ENCODE assay signal across 29 cellular contexts in the genomic region with DNA sequence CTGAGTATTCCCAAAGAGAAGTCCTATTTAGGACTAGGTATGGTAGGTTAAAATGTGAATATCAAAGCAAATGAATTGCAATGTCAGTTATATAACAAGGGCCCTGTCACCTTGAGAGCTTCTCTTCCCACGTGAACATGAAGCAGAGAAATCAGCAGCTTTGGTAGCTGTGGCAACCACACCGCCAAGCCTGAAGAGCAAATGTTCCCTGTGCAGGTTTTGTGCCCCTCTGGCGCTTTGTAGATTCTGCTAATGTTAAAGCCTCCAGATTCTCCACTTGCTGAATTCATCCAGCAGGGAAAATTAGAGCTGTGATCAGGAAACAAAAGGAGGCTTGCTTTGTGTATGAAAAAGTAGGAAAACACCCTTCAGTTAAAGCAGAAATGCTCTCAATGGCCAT.
A peak's percentile ranks its signal among the peaks of the same experiment; 100 is the strongest.
DNase-seq lines count a peak whose midpoint lies in the region; FAIRE-seq lines count a peak whose summit lies in the region.
"Had no signal": no experiment of that assay in that cellular context is flagged by ENCODE, and none has a peak within 500 bp of the region (broad histone marks: within the 10 kb centered on the region; RNA-seq: fewer than 3 reads in every experiment).

No MANE protein-coding gene starts in this region.

- no peak overlapping the region for H3K4me2 ChIP-seq in Karpas-422 (ENCODE audit: low read depth, low read length, poor library complexity, severe bottlenecking)
- H3K4me2 ChIP-seq: A549, hepatocyte had no signal

- H3K4me3 ChIP-seq in Karpas-422 (ENCODE audit: low read length) = no peak overlapping the region
- H3K4me3 ChIP-seq: A549, body of pancreas, dorsolateral prefrontal cortex, hepatocyte, testis had no signal

- H2AFZ ChIP-seq in Karpas-422 (ENCODE audit: low read length) = no peak overlapping the region
- H2AFZ ChIP-seq: hepatocyte, parathyroid adenoma had no signal

- H3K9me2 ChIP-seq in Karpas-422 (replicated peaks; ENCODE audit: insufficient read depth, low read length) = no peaks in the 10 kb centered on the region

- no peaks in the 10 kb centered on the region for H3K79me2 ChIP-seq in Karpas-422 (ENCODE audit: low read length)
- H3K79me2 ChIP-seq: hepatocyte, parathyroid adenoma had no signal

- H3K4me1 ChIP-seq in Karpas-422 (ENCODE audit: low read length) = no peaks in the 10 kb centered on the region
- H3K4me1 ChIP-seq: A549, body of pancreas, parathyroid adenoma, testis had no signal

- H3K27me3 ChIP-seq in Karpas-422 (ENCODE audit: low read length) = no peaks in the 10 kb centered on the region
- H3K27me3 ChIP-seq: body of pancreas, dorsolateral prefrontal cortex, hepatocyte, testis had no signal

- H4K20me1 ChIP-seq in Karpas-422 (ENCODE audit: insufficient read depth, low read depth, low read length) = no peaks in the 10 kb centered on the region

- no peaks in the 10 kb centered on the region for H3K36me3 ChIP-seq in Karpas-422 (ENCODE audit: insufficient read depth, low read length)

- H3K9ac ChIP-seq in Karpas-422 (ENCODE audit: low read length) = no peak overlapping the region
- H3K9ac ChIP-seq: parathyroid adenoma had no signal

- DNase-seq in NCI-H345 (lab: John Stamatoyannopoulos, UW) (peak; percentile 47), NCI-H345 treated with DMSO at 0.1 percent for 48 hours (lab: John Stamatoyannopoulos, UW; ENCODE audit: unreplicated experiment) (no peak), NCI-H748 treated with DMSO at 0.1 percent for 48 hours (lab: John Stamatoyannopoulos, UW) (peak; percentile 41), NCI-H1092 (lab: John Stamatoyannopoulos, UW) (no peak), Karpas-422 (no peak), DMS79 (lab: John Stamatoyannopoulos, UW) (no peak), D341Med (ENCODE audit: low spot score) (no peak)
- DNase-seq: activated CD8-positive, alpha-beta T cell treated with anti-CD3 and anti-CD28 coated beads for 36 hours; activated naive CD4-positive, alpha-beta T cell treated with anti-CD3 and anti-CD28 coated beads, Interleukin-2, amount 50 U/mL, for 16 hours; CD4-positive, alpha-beta T cell; dorsolateral prefrontal cortex; foreskin melanocyte; H9; left cardiac atrium; NCI-H1105; NCI-H2029 treated with DMSO at 0.1 percent for 48 hours; NCI-H526; nephron progenitor cell; right cardiac atrium; SIG-M5; stimulated activated CD4-positive, alpha-beta T cell treated with anti-CD3 and anti-CD28 coated beads, Interleukin-2, amount 100 ng/mL, for 24 hours; stimulated activated CD8-positive, alpha-beta memory T cell treated with anti-CD3 and anti-CD28 coated beads, Interleukin-4, amount 100 ng/mL, for 48 hours; testis had no signal

- peak; percentile 86 for FAIRE-seq in islet of Langerhans (lab: Jason Lieb, UNC)
- FAIRE-seq: A549, GM12891 had no signal

- H3K27ac ChIP-seq in Karpas-422 (ENCODE audit: low read length) = no peak overlapping the region
- H3K27ac ChIP-seq: A549, body of pancreas, dorsolateral prefrontal cortex, hepatocyte, parathyroid adenoma, testis had no signal

- H3K9me3 ChIP-seq in Karpas-422 (ENCODE audit: low read length) = no peaks in the 10 kb centered on the region
- H3K9me3 ChIP-seq: A549, body of pancreas, testis had no signal

Comparison
In these comparisons a context has a peak if more than half of its experiments do, and no peak if none do; other contexts are left out.
1. DNase-seq: peak in NCI-H345 (single experiment) and NCI-H748 treated with DMSO at 0.1 percent for 48 hours (single experiment); none in NCI-H345 treated with DMSO at 0.1 percent for 48 hours (single experiment), NCI-H1092 (single experiment), Karpas-422 (single experiment), DMS79 (single experiment) and D341Med (single experiment).